ENCODE assay signal across 10 cellular contexts in genomic region chr6:2857185-2857579, GRCh38. TPM values are rescaled to one million over a fixed set of nuclear protein-coding genes. Genes with fewer than 3 reads are reported as not detected.
A peak's percentile ranks its signal among the peaks of the same experiment; 100 is the strongest.
DNase-seq lines count a peak whose midpoint lies in the region; ATAC-seq, FAIRE-seq and TF ChIP-seq lines count a peak whose summit lies in the region.
"Had no signal": no experiment of that assay in that cellular context is flagged by ENCODE, and none has a peak within 500 bp of the region (broad histone marks: within the 10 kb centered on the region; RNA-seq: fewer than 3 reads in every experiment).

No MANE protein-coding gene starts in this region.

- H3K27ac ChIP-seq in CD8-positive, alpha-beta memory T cell (ENCODE audit: low read depth, low read length): peak overlapping the region; percentile 85
- peak overlapping the region; percentile 76 for H3K27ac ChIP-seq in PC-3 (ENCODE audit: low read length)
- H3K27ac ChIP-seq in H1 (ENCODE audit: low read depth, low read length): no peak overlapping the region

- TF ChIP-seq RAD21 in H1 (IDR thresholded peaks at IDR 0.05 in 1 of 2, conservative IDR thresholded peaks at IDR 0.05 in 1 of 2; ENCODE audit: low read depth in 2 of 2, low read length in 2 of 2): no peak

- TF ChIP-seq EP300 in H1 (IDR thresholded peaks at IDR 0.05; ENCODE audit: borderline replicate concordance in 1 of 2, low read depth in 2 of 2, low read length in 2 of 2): no peak

- no peak overlapping the region for H3K4ac ChIP-seq in H1 (replicated peaks; ENCODE audit: insufficient read length, low read depth, low read length)

- H3K36me3 Mint-ChIP-seq in CD8-positive, alpha-beta memory T cell: peaks cover 0 to 3% (median 1%) of the 10 kb centered on the region in 3 donors
- H3K36me3 Mint-ChIP-seq in osteocyte (ENCODE audit: unreplicated experiment): no peaks in the 10 kb centered on the region

- no peak overlapping the region for H4K5ac ChIP-seq in H1 (ENCODE audit: insufficient read length, low read depth, low read length)

- no peak overlapping the region for H3K4me2 ChIP-seq in PC-3 (ENCODE audit: low read length)
- no peak overlapping the region for H3K4me2 ChIP-seq in H1 (ENCODE audit: insufficient read depth in 1 of 2, low read depth in 2 of 2, low read length in 2 of 2)

- H3K4me1 ChIP-seq in CD8-positive, alpha-beta memory T cell (ENCODE audit: insufficient read depth, low read length): peaks cover 83% of the 10 kb centered on the region
- H3K4me1 ChIP-seq in PC-3 (ENCODE audit: insufficient read depth, low read length) (peaks cover 36% of the 10 kb centered on the region), H1 (replicated peaks in 1 of 4; ENCODE audit: control insufficient read depth in 3 of 4, insufficient read depth in 4 of 4, low read length in 3 of 4) (peaks cover 0 to 18% (median 7%) of the 10 kb centered on the region in 4 experiments)

- H2BK12ac ChIP-seq in H1 (ENCODE audit: low read depth, low read length): peak overlapping the region; percentile 2; the same call in 1 of the 2 replicates

- H2BK15ac ChIP-seq in H1 (ENCODE audit: low read length): 0 out of 2 replicates have a peak overlapping the region, but pooled peaks have one; percentile 22

- H3K4me3 ChIP-seq in CD8-positive, alpha-beta memory T cell (ENCODE audit: low read length): peak overlapping the region; percentile 35
- H3K4me3 ChIP-seq in PC-3 (ENCODE audit: low read length) (no peak overlapping the region), H1 (ENCODE audit: extremely low read depth in 1 of 4, insufficient read depth in 2 of 4, low read depth in 3 of 4, low read length in 4 of 4) (no peak overlapping the region)

- H3K9me2 ChIP-seq in PC-3 (replicated peaks; ENCODE audit: low read length): no peaks in the 10 kb centered on the region

- peaks cover 80 to 96% (median 82%) of the 10 kb centered on the region in 3 donors for H3K4me1 Mint-ChIP-seq in CD8-positive, alpha-beta memory T cell
- peaks cover 36% of the 10 kb centered on the region for H3K4me1 Mint-ChIP-seq in osteocyte (ENCODE audit: unreplicated experiment)

- H2AK5ac ChIP-seq in H1 (ENCODE audit: low read depth, low read length): no peak overlapping the region

- peaks cover 0 to 1% of the 10 kb centered on the region in 2 donors for H3K27me3 Mint-ChIP-seq in CD8-positive, alpha-beta memory T cell
- H3K27me3 Mint-ChIP-seq in osteocyte (ENCODE audit: unreplicated experiment): no peaks in the 10 kb centered on the region

- H3K56ac ChIP-seq in H1 (replicated peaks; ENCODE audit: insufficient read length, low read depth, low read length): no peak overlapping the region

- H4K20me1 ChIP-seq in PC-3 (ENCODE audit: low read length): no peaks in the 10 kb centered on the region
- no peaks in the 10 kb centered on the region for H4K20me1 ChIP-seq in H1 (replicated peaks in 1 of 2; ENCODE audit: control insufficient read depth in 1 of 2, insufficient read depth in 2 of 2, low read length in 2 of 2)

- no peaks in the 10 kb centered on the region for H3K9me3 ChIP-seq in CD8-positive, alpha-beta memory T cell (ENCODE audit: low read length)
- H3K9me3 ChIP-seq in PC-3 (ENCODE audit: low read length): no peaks in the 10 kb centered on the region
- H3K9me3 ChIP-seq in H1 (ENCODE audit: insufficient read depth in 2 of 2, low read depth in 1 of 2, low read length in 1 of 2): no peaks in the 10 kb centered on the region

- intact Hi-C loops in PC-3 (cut with micrococcal nuclease): no loop called here

- no peaks in the 10 kb centered on the region for H3K79me1 ChIP-seq in H1 (ENCODE audit: low read depth, low read length)

- no peak for TF ChIP-seq POLR2A in H1 (IDR thresholded peaks at IDR 0.05; ENCODE audit: control extremely low read depth in 1 of 2, low read depth in 2 of 2, low read length in 2 of 2)

- CTCF ChIA-PET in CD8-positive, alpha-beta memory T cell (lab: Charles Lee): interaction anchor here (0.8 to 2.5 kb wide), 9 partner anchors 10 to 132 kb away, joined by 3 to 22 read pairs (median 4); partner anchors contain the start of gene SERPINB1
- CTCF ChIA-PET in PC-3 (lab: Charles Lee): no interaction called here
- CTCF ChIA-PET in H1 (lab: Charles Lee; ENCODE audit: partially characterized antibody): interaction anchor here (0.5 to 2.1 kb wide), 5 partner anchors 9 to 182 kb away, joined by 3 to 15 read pairs (median 3); no protein-coding TSS in a partner anchor
- CTCF ChIA-PET in HEK293T (lab: Yijun Ruan, JAX): no interaction called here

- H3K27ac Mint-ChIP-seq in CD8-positive, alpha-beta memory T cell: peak overlapping the region; percentile 91 to 100 (median 99)
- H3K27ac Mint-ChIP-seq in osteocyte (ENCODE audit: unreplicated experiment): no peak overlapping the region

- H3K14ac ChIP-seq in H1 (ENCODE audit: insufficient read length): no peak overlapping the region

- H3K4me3 Mint-ChIP-seq in CD8-positive, alpha-beta memory T cell: peak overlapping the region; percentile 81 to 89 (median 84)
- no peak overlapping the region for H3K4me3 Mint-ChIP-seq in osteocyte (ENCODE audit: unreplicated experiment)

- H2BK20ac ChIP-seq in H1 (ENCODE audit: low read length): no peak overlapping the region; the same call in 1 of the 2 replicates

- H3K9me3 Mint-ChIP-seq in CD8-positive, alpha-beta memory T cell: no peaks in the 10 kb centered on the region
- no peaks in the 10 kb centered on the region for H3K9me3 Mint-ChIP-seq in osteocyte (ENCODE audit: unreplicated experiment)

- H3K9ac ChIP-seq in PC-3 (ENCODE audit: low read length) (peak overlapping the region; percentile 48), H1 (replicated peaks in 1 of 4; ENCODE audit: extremely low read depth in 1 of 4, low read depth in 3 of 4, low read length in 3 of 4) (no peak overlapping the region)

- no peak for ATAC-seq in PC-3

- H2BK120ac ChIP-seq in H1 (replicated peaks; ENCODE audit: low read depth, low read length): no peak overlapping the region

- H2BK5ac ChIP-seq in H1 (ENCODE audit: low read depth, low read length): peak overlapping the region; percentile 5; the same call in 1 of the 2 replicates

- no peak for FAIRE-seq in H1 (lab: Jason Lieb, UNC)
- FAIRE-seq: keratinocyte had no signal

- H4K91ac ChIP-seq in H1 (replicated peaks; ENCODE audit: insufficient read length, low read length): no peak overlapping the region

- peaks cover 4% of the 10 kb centered on the region; the same call in 1 of the 2 replicates for H3K23me2 ChIP-seq in H1 (ENCODE audit: low read depth, low read length)

- no peak overlapping the region for H3K23ac ChIP-seq in H1 (ENCODE audit: insufficient read length)

- no TSS peak for BruUV-seq in PC-3 (replicated peaks; lab: Mats Ljungman, UMichigan)

- no peak overlapping the region for H4K8ac ChIP-seq in H1 (ENCODE audit: extremely low read depth, insufficient read depth, low read length)

- no peaks in the 10 kb centered on the region for H3K36me3 ChIP-seq in CD8-positive, alpha-beta memory T cell (ENCODE audit: insufficient read depth, low read length)
- no peaks in the 10 kb centered on the region for H3K36me3 ChIP-seq in PC-3 (ENCODE audit: low read depth, low read length)
- no peaks in the 10 kb centered on the region for H3K36me3 ChIP-seq in H1 (ENCODE audit: control insufficient read depth in 2 of 4, insufficient read depth in 4 of 4, low read length in 3 of 4)

- POLR2A ChIA-PET in CD8-positive, alpha-beta memory T cell (lab: Charles Lee): interaction anchor here (0.6 to 2.5 kb wide), 8 partner anchors 11 to 80 kb away, joined by 3 to 18 read pairs (median 8); partner anchors contain the start of genes SERPINB1 and SERPINB9
- POLR2A ChIA-PET in PC-3 (lab: Charles Lee; ENCODE audit: unreplicated experiment) (no interaction called here), H1 (lab: Charles Lee; ENCODE audit: partially characterized antibody) (interaction anchor here (1.0 to 3.0 kb wide), 5 partner anchors 9 to 59 kb away, joined by 3 to 9 read pairs (median 3); no protein-coding TSS in a partner anchor), HEK293T (lab: Yijun Ruan, JAX) (no interaction called here)

- no peak for DNase-seq in CD8-positive, alpha-beta memory T cell
- DNase-seq in PC-3: no peak
- DNase-seq in H1 (ENCODE audit: low read depth in 1 of 2, low spot score in 2 of 2): no peak
- DNase-seq in osteocyte (ENCODE audit: extremely low spot score, unreplicated experiment): peak; percentile 64
- DNase-seq in NCI-H2107 treated with DMSO at 0.1 percent for 48 hours (lab: John Stamatoyannopoulos, UW; ENCODE audit: unreplicated experiment): no peak
- DNase-seq in NCI-H146 (lab: John Stamatoyannopoulos, UW): no peak
- no peak for DNase-seq in HEK293T (ENCODE audit: extremely low spot score)
- no peak for DNase-seq in NCI-H2171 treated with DMSO at 0.1 percent for 48 hours (lab: John Stamatoyannopoulos, UW)
- DNase-seq: NCI-H2029 treated with DMSO at 0.1 percent for 48 hours had no signal

- TF ChIP-seq CTCF in PC-3 (conservative IDR thresholded peaks at IDR 0.05; ENCODE audit: low read depth, low read length) (no peak), H1 (IDR thresholded peaks at IDR 0.05; ENCODE audit: control extremely low read depth in 1 of 3, insufficient read depth in 1 of 3, low read depth in 1 of 3, low read length in 3 of 3) (no peak), osteocyte (IDR thresholded peaks at IDR 0.05) (no peak)

- H3F3A ChIP-seq in PC-3 (ENCODE audit: low read length, unreplicated experiment): no peaks in the 10 kb centered on the region

- no peaks in the 10 kb centered on the region for H3K27me3 ChIP-seq in CD8-positive, alpha-beta memory T cell (ENCODE audit: insufficient read depth, low read length, poor library complexity, severe bottlenecking)
- H3K27me3 ChIP-seq in PC-3 (ENCODE audit: low read length) (no peaks in the 10 kb centered on the region), H1 (replicated peaks in 1 of 4; ENCODE audit: control insufficient read depth in 3 of 4, extremely low read depth in 1 of 4, insufficient read depth in 3 of 4, low read length in 3 of 4) (no peaks in the 10 kb centered on the region)

- H3K79me2 ChIP-seq in PC-3 (ENCODE audit: low read length): no peaks in the 10 kb centered on the region
- H3K79me2 ChIP-seq in H1 (ENCODE audit: control insufficient read depth in 1 of 2, insufficient read depth in 2 of 2, low read length in 2 of 2): no peaks in the 10 kb centered on the region

- 90% methylated on average over 7 of the region's 7 CpGs; no CpG with 5 or more reads in 1 of the 2 experiments for WGBS in H1 (ENCODE audit: extremely low coverage in 1 of 2, insufficient coverage in 1 of 2, insufficient read length in 1 of 2, insufficient replicate concordance in 2 of 2, low coverage in 1 of 2, low lambda C conversion rate in 2 of 2, missing lambda C conversion rate in 1 of 2), 2 experiments

- H2AFZ ChIP-seq in PC-3 (ENCODE audit: low read length): no peak overlapping the region
- H2AFZ ChIP-seq in H1 (ENCODE audit: low read length): no peak overlapping the region

- 0 out of 2 replicates have a peak overlapping the region, but pooled peaks have one; percentile 10 for H3K18ac ChIP-seq in H1 (ENCODE audit: extremely low read depth, low read length)

RNA-seq across cellular contexts. Expression of gene SERPINB1, which starts 15.5 kb away (rescaled TPM):
- total RNA-seq in CD8-positive, alpha-beta memory T cell: 10 to 100 TPM; 40.4 to 42.4 TPM
- 103 TPM for polyA plus RNA-seq in CD8-positive, alpha-beta memory T cell
- 78.7 and 133 TPM in 2 replicates for total RNA-seq in PC-3 (2014; rRNA removed)
- total RNA-seq in H1 (2021; fragmentation: NEBNext Ultra II Directional; extraction: Animal tissue kit (Norgen Biotek cat#: 25700)): 17.3 and 20.0 TPM in 2 replicates
- 6.1 and 8.1 TPM in 2 replicates for polyA plus RNA-seq in H1 (2011; rRNA removed)
- polyA plus RNA-seq in H1 (2011; cell fraction: cytosol; rRNA removed): 10.5 TPM
- 6.2 TPM for polyA plus RNA-seq in H1 (2011; cell fraction: nucleus; rRNA removed)
- polyA plus RNA-seq in H1 (2012, experiment 1 of 2): 10.7 to 16.0 TPM (median 12.9 TPM) in 4 replicates
- polyA plus RNA-seq in H1 (2012, experiment 2 of 2): 4.4 TPM
- 11.4 TPM for polyA plus RNA-seq in H1 (2013, experiment 1 of 2)
- polyA plus RNA-seq in H1 (2013, experiment 2 of 2): 11.6 TPM
- polyA minus RNA-seq in H1 (2011; rRNA and poly(A)+ RNA removed): 6.2 and 8.8 TPM in 2 replicates
- 8.2 TPM for polyA minus RNA-seq in H1 (2011; cell fraction: cytosol; rRNA and poly(A)+ RNA removed)
- 8.8 TPM for polyA minus RNA-seq in H1 (2011; cell fraction: nucleus; rRNA and poly(A)+ RNA removed)
- total RNA-seq in osteocyte: 13.7 and 14.8 TPM in 2 replicates

RNA-seq across cellular contexts. Expression of gene SERPINB9, which starts 45.9 kb away (rescaled TPM):
- 10 to 100 TPM; 63.5 to 65.1 TPM for total RNA-seq in CD8-positive, alpha-beta memory T cell
- 42.3 TPM for polyA plus RNA-seq in CD8-positive, alpha-beta memory T cell
- 0.26 and 0.92 TPM in 2 replicates for total RNA-seq in PC-3 (2014; rRNA removed)
- total RNA-seq in H1 (2021; fragmentation: NEBNext Ultra II Directional; extraction: Animal tissue kit (Norgen Biotek cat#: 25700)): 63.5 and 66.8 TPM in 2 replicates
- 53.5 and 93.8 TPM in 2 replicates for polyA plus RNA-seq in H1 (2011; rRNA removed)
- polyA plus RNA-seq in H1 (2011; cell fraction: cytosol; rRNA removed): 58.9 TPM
- 23.5 TPM for polyA plus RNA-seq in H1 (2011; cell fraction: nucleus; rRNA removed)
- polyA plus RNA-seq in H1 (2012, experiment 1 of 2): 56.9 to 68.1 TPM (median 58.4 TPM) in 4 replicates
- 26.8 TPM for polyA plus RNA-seq in H1 (2012, experiment 2 of 2)
- 31.2 TPM for polyA plus RNA-seq in H1 (2013, experiment 1 of 2)
- 29.8 TPM for polyA plus RNA-seq in H1 (2013, experiment 2 of 2)
- polyA minus RNA-seq in H1 (2011; rRNA and poly(A)+ RNA removed): 100 and 149 TPM in 2 replicates
- 53.1 TPM for polyA minus RNA-seq in H1 (2011; cell fraction: cytosol; rRNA and poly(A)+ RNA removed)
- polyA minus RNA-seq in H1 (2011; cell fraction: nucleus; rRNA and poly(A)+ RNA removed): 25.0 TPM
- total RNA-seq in osteocyte: 0.34 and 0.48 TPM in 2 replicates

Comparison
In these comparisons a context has a peak if more than half of its experiments do, and no peak if none do; other contexts are left out.
1. RNA of gene SERPINB9, which starts 45.9 kb away (total RNA-seq): 63.5 to 65.1 TPM in CD8-positive, alpha-beta memory T cell and 63.5 to 66.8 TPM in H1; 0.34 to 0.48 TPM in osteocyte and 0.26 to 0.92 TPM in PC-3; every median in the first group is over 10 times any median in the second.
2. CTCF ChIA-PET loops: an anchor here in CD8-positive, alpha-beta memory T cell (0.8 to 2.5 kb wide) and H1 (0.5 to 2.1 kb wide); none called in PC-3 and HEK293T.
3. POLR2A ChIA-PET loops: an anchor here in CD8-positive, alpha-beta memory T cell (0.6 to 2.5 kb wide) and H1 (1.0 to 3.0 kb wide); none called in PC-3 and HEK293T.